ENCODE assay signal across 41 cellular contexts in genomic region chr18:850960-851359, GRCh38. TPM values are rescaled to one million over a fixed set of nuclear protein-coding genes. Genes with fewer than 3 reads are reported as not detected.
"Had no signal": no experiment of that assay in that cellular context is flagged by ENCODE, and none has a peak within 500 bp of the region (broad histone marks: within the 10 kb centered on the region; RNA-seq: fewer than 3 reads in every experiment).

No MANE protein-coding gene starts in this region.

- H3K4me1 ChIP-seq: adrenal gland, ascending aorta, body of pancreas, breast epithelium had no signal

- FAIRE-seq: astrocyte, bronchial epithelial cell had no signal

- H3K4me1 Mint-ChIP-seq: activated naive CD4-positive, alpha-beta T cell treated with anti-CD3 and anti-CD28 coated beads, Interleukin-2, amount 10 ng/mL, durations not matched to agents 7 days and 5 days; activated naive CD4-positive, alpha-beta T cell treated with anti-CD3 and anti-CD28 coated beads, Interleukin-2, amount 50 U/mL, for 24 hours; activated naive CD8-positive, alpha-beta T cell treated with anti-CD3 and anti-CD28 coated beads for 36 hours; activated naive CD8-positive, alpha-beta T cell treated with anti-CD3 and anti-CD28 coated beads, Interleukin-2, amount 10 ng/mL, durations not matched to agents 7 days and 5 days; activated naive CD8-positive, alpha-beta T cell treated with anti-CD3 and anti-CD28 coated beads, Interleukin-2, amount 50 U/mL, for 24 hours; activated T-helper 17 cell treated with anti-CD3 and anti-CD28 coated beads, Interleukin-2, amount 50 U/mL, for 72 hours; brain; central memory CD8-positive, alpha-beta T cell had no signal

- H3K27me3 Mint-ChIP-seq: activated naive CD8-positive, alpha-beta T cell treated with anti-CD3 and anti-CD28 coated beads, Interleukin-2, amount 10 ng/mL, durations not matched to agents 7 days and 5 days had no signal

- H3K36me3 ChIP-seq: adrenal gland, ascending aorta, brain microvascular endothelial cell, breast epithelium, cardiac muscle cell had no signal

- DNase-seq: activated effector memory CD4-positive, alpha-beta T cell treated with anti-CD3 and anti-CD28 coated beads, Interleukin-2, amount 50 U/mL, for 16 hours; activated effector memory CD4-positive, alpha-beta T cell treated with Interleukin-2 at 50 U/mL for 16 hours; activated gamma-delta T cell; activated gamma-delta T cell treated with Interleukin-2 at 50 U/mL for 16 hours; activated naive CD4-positive, alpha-beta T cell; activated naive CD4-positive, alpha-beta T cell treated with anti-CD3 and anti-CD28 coated beads for 36 hours; activated naive CD4-positive, alpha-beta T cell treated with anti-CD3 and anti-CD28 coated beads, Interleukin-2, amount 10 ng/mL, durations not matched to agents 7 days and 5 days; activated naive CD4-positive, alpha-beta T cell treated with anti-CD3 and anti-CD28 coated beads, Interleukin-2, amount 50 U/mL, for 16 hours; activated naive CD4-positive, alpha-beta T cell treated with Interleukin-2 at 50 U/mL for 16 hours; activated naive CD8-positive, alpha-beta T cell treated with anti-CD3 and anti-CD28 coated beads for 36 hours; activated naive CD8-positive, alpha-beta T cell treated with anti-CD3 and anti-CD28 coated beads, Interleukin-2, amount 10 ng/mL, durations not matched to agents 7 days and 5 days; activated naive CD8-positive, alpha-beta T cell treated with anti-CD3 and anti-CD28 coated beads, Interleukin-2, amount 50 U/mL, for 24 hours; activated T-cell treated with anti-CD3 and anti-CD28 coated beads, Interleukin-2, amount 50 U/mL, for 1 hour; activated T-cell treated with anti-CD3 and anti-CD28 coated beads, Interleukin-2, amount 50 U/mL, for 24 hours; activated T-cell treated with anti-CD3 and anti-CD28 coated beads, Interleukin-2, amount 50 U/mL, for 4 hours; activated T-cell treated with anti-CD3 and anti-CD28 coated beads, Interleukin-2, amount 50 U/mL, for 48 hours; activated T-cell treated with anti-CD3 and anti-CD28 coated beads, Interleukin-2, amount 50 U/mL, for 72 hours; adrenal gland; amniotic stem cell; amygdala; anterior cingulate cortex; aorta; body of pancreas; brain microvascular endothelial cell; caudate nucleus; central memory CD4-positive, alpha-beta T cell; cerebellar nuclear complex had no signal

- H3K9me3 Mint-ChIP-seq: activated naive CD4-positive, alpha-beta T cell treated with anti-CD3 and anti-CD28 coated beads for 36 hours; activated naive CD4-positive, alpha-beta T cell treated with anti-CD3 and anti-CD28 coated beads, Interleukin-2, amount 10 ng/mL, durations not matched to agents 7 days and 5 days; activated naive CD4-positive, alpha-beta T cell treated with anti-CD3 and anti-CD28 coated beads, Interleukin-2, amount 50 U/mL, for 24 hours; activated naive CD4-positive, alpha-beta T cell treated with anti-CD3 and anti-CD28 coated beads, Interleukin-2, amount 50 U/mL, for 72 hours; activated naive CD8-positive, alpha-beta T cell treated with anti-CD3 and anti-CD28 coated beads for 36 hours; activated naive CD8-positive, alpha-beta T cell treated with anti-CD3 and anti-CD28 coated beads, Interleukin-2, amount 10 ng/mL, durations not matched to agents 7 days and 5 days; activated naive CD8-positive, alpha-beta T cell treated with anti-CD3 and anti-CD28 coated beads, Interleukin-2, amount 50 U/mL, for 24 hours; activated T-cell treated with anti-CD3 and anti-CD28 coated beads, Interleukin-2, amount 50 U/mL, for 24 hours; activated T-cell treated with anti-CD3 and anti-CD28 coated beads, Interleukin-2, amount 50 U/mL, for 4 hours; activated T-cell treated with anti-CD3 and anti-CD28 coated beads, Interleukin-2, amount 50 U/mL, for 72 hours; activated T-helper 1 cell treated with anti-CD3 and anti-CD28 coated beads, Interleukin-12 subunit alpha, Interleukin-12 subunit beta, Interleukin-2, Interleukin-4 antibody, amounts not matched to agents 30 ng/mL and 10 ng/mL and 1 ng/mL, durations not matched to agents 14 hours and 24 hours and 36 hours; activated T-helper 17 cell treated with anti-CD3 and anti-CD28 coated beads, Interleukin-2, amount 50 U/mL, for 72 hours; activated T-helper 2 cell treated with anti-CD3 and anti-CD28 coated beads, Interferon-gamma antibody, Interleukin-2, Interleukin-4, amounts not matched to agents 10 μg/mL and 5 μg/mL and 100 μg/mL, durations not matched to agents 14 hours and 24 hours and 36 hours; central memory CD8-positive, alpha-beta T cell had no signal

- H3K27me3 ChIP-seq: ascending aorta, body of pancreas, brain microvascular endothelial cell, breast epithelium, cardiac muscle cell had no signal

- H3K27ac ChIP-seq: adrenal gland, ascending aorta, body of pancreas, brain microvascular endothelial cell, breast epithelium, cardiac muscle cell had no signal

- H3K36me3 Mint-ChIP-seq: activated naive CD4-positive, alpha-beta T cell treated with anti-CD3 and anti-CD28 coated beads, Interleukin-2, amount 10 ng/mL, durations not matched to agents 7 days and 5 days; activated naive CD4-positive, alpha-beta T cell treated with anti-CD3 and anti-CD28 coated beads, Interleukin-2, amount 50 U/mL, for 24 hours; activated naive CD4-positive, alpha-beta T cell treated with anti-CD3 and anti-CD28 coated beads, Interleukin-2, amount 50 U/mL, for 72 hours; activated naive CD8-positive, alpha-beta T cell; activated naive CD8-positive, alpha-beta T cell treated with anti-CD3 and anti-CD28 coated beads for 36 hours; activated naive CD8-positive, alpha-beta T cell treated with anti-CD3 and anti-CD28 coated beads, Interleukin-2, amount 10 ng/mL, durations not matched to agents 7 days and 5 days; brain had no signal

- H3K27ac Mint-ChIP-seq: activated naive CD4-positive, alpha-beta T cell treated with anti-CD3 and anti-CD28 coated beads for 36 hours; activated naive CD4-positive, alpha-beta T cell treated with anti-CD3 and anti-CD28 coated beads, Interleukin-2, amount 10 ng/mL, durations not matched to agents 7 days and 5 days; activated naive CD4-positive, alpha-beta T cell treated with anti-CD3 and anti-CD28 coated beads, Interleukin-2, amount 50 U/mL, for 24 hours; activated naive CD4-positive, alpha-beta T cell treated with anti-CD3 and anti-CD28 coated beads, Interleukin-2, amount 50 U/mL, for 72 hours; activated naive CD8-positive, alpha-beta T cell; activated naive CD8-positive, alpha-beta T cell treated with anti-CD3 and anti-CD28 coated beads for 36 hours; activated naive CD8-positive, alpha-beta T cell treated with anti-CD3 and anti-CD28 coated beads, Interleukin-2, amount 10 ng/mL, durations not matched to agents 7 days and 5 days; activated naive CD8-positive, alpha-beta T cell treated with anti-CD3 and anti-CD28 coated beads, Interleukin-2, amount 50 U/mL, for 24 hours; activated T-cell treated with anti-CD3 and anti-CD28 coated beads, Interleukin-2, amount 50 U/mL, for 24 hours; activated T-cell treated with anti-CD3 and anti-CD28 coated beads, Interleukin-2, amount 50 U/mL, for 72 hours; activated T-helper 1 cell treated with anti-CD3 and anti-CD28 coated beads, Interleukin-12 subunit alpha, Interleukin-12 subunit beta, Interleukin-2, Interleukin-4 antibody, amounts not matched to agents 30 ng/mL and 10 ng/mL and 1 ng/mL, durations not matched to agents 14 hours and 24 hours and 36 hours; activated T-helper 17 cell treated with anti-CD3 and anti-CD28 coated beads, Interleukin-2, amount 50 U/mL, for 72 hours; activated T-helper 2 cell treated with anti-CD3 and anti-CD28 coated beads, Interferon-gamma antibody, Interleukin-2, Interleukin-4, amounts not matched to agents 10 μg/mL and 5 μg/mL and 100 μg/mL, durations not matched to agents 14 hours and 24 hours and 36 hours; brain had no signal

- ATAC-seq: activated naive CD4-positive, alpha-beta T cell treated with anti-CD3 and anti-CD28 coated beads, Interleukin-2, amount 50 U/mL, for 72 hours; activated naive CD8-positive, alpha-beta T cell treated with anti-CD3 and anti-CD28 coated beads, Interleukin-2, amount 50 U/mL, for 24 hours; activated T-cell treated with anti-CD3 and anti-CD28 coated beads, Interleukin-2, amount 50 U/mL, for 4 hours; activated T-cell treated with anti-CD3 and anti-CD28 coated beads, Interleukin-2, amount 50 U/mL, for 72 hours; activated T-helper 17 cell treated with anti-CD3 and anti-CD28 coated beads, Interleukin-2, amount 50 U/mL, for 72 hours; body of pancreas had no signal

- H3K9me3 ChIP-seq: adrenal gland, ascending aorta, body of pancreas, breast epithelium had no signal

- H3K4me3 Mint-ChIP-seq: activated naive CD4-positive, alpha-beta T cell treated with anti-CD3 and anti-CD28 coated beads for 36 hours; activated naive CD4-positive, alpha-beta T cell treated with anti-CD3 and anti-CD28 coated beads, Interleukin-2, amount 10 ng/mL, durations not matched to agents 7 days and 5 days; activated naive CD4-positive, alpha-beta T cell treated with anti-CD3 and anti-CD28 coated beads, Interleukin-2, amount 50 U/mL, for 24 hours; activated naive CD8-positive, alpha-beta T cell; activated naive CD8-positive, alpha-beta T cell treated with anti-CD3 and anti-CD28 coated beads for 36 hours; activated naive CD8-positive, alpha-beta T cell treated with anti-CD3 and anti-CD28 coated beads, Interleukin-2, amount 10 ng/mL, durations not matched to agents 7 days and 5 days; activated naive CD8-positive, alpha-beta T cell treated with anti-CD3 and anti-CD28 coated beads, Interleukin-2, amount 50 U/mL, for 24 hours; activated T-cell treated with anti-CD3 and anti-CD28 coated beads, Interleukin-2, amount 50 U/mL, for 24 hours; activated T-cell treated with anti-CD3 and anti-CD28 coated beads, Interleukin-2, amount 50 U/mL, for 4 hours; activated T-cell treated with anti-CD3 and anti-CD28 coated beads, Interleukin-2, amount 50 U/mL, for 72 hours; activated T-helper 1 cell treated with anti-CD3 and anti-CD28 coated beads, Interleukin-12 subunit alpha, Interleukin-12 subunit beta, Interleukin-2, Interleukin-4 antibody, amounts not matched to agents 30 ng/mL and 10 ng/mL and 1 ng/mL, durations not matched to agents 14 hours and 24 hours and 36 hours; activated T-helper 17 cell treated with anti-CD3 and anti-CD28 coated beads, Interleukin-2, amount 50 U/mL, for 72 hours; brain; central memory CD8-positive, alpha-beta T cell had no signal

- H3K4me3 ChIP-seq: adrenal gland, ascending aorta, body of pancreas, breast epithelium, cardiac muscle cell had no signal

RNA-seq across cellular contexts. Expression of gene ADCYAP1, which starts 53.7 kb away (rescaled TPM):
- total RNA-seq: activated naive CD4-positive, alpha-beta T cell treated with anti-CD3 and anti-CD28 coated beads for 36 hours; activated naive CD4-positive, alpha-beta T cell treated with anti-CD3 and anti-CD28 coated beads, Interleukin-2, amount 50 U/mL, for 72 hours; activated naive CD8-positive, alpha-beta T cell treated with anti-CD3 and anti-CD28 coated beads for 36 hours; activated naive CD8-positive, alpha-beta T cell treated with anti-CD3 and anti-CD28 coated beads, Interleukin-2, amount 10 ng/mL, durations not matched to agents 7 days and 5 days; activated T-cell treated with anti-CD3 and anti-CD28 coated beads, Interleukin-2, amount 50 U/mL, for 4 hours; activated T-cell treated with anti-CD3 and anti-CD28 coated beads, Interleukin-2, amount 50 U/mL, for 72 hours; activated T-helper 1 cell treated with anti-CD3 and anti-CD28 coated beads, Interleukin-12 subunit alpha, Interleukin-12 subunit beta, Interleukin-2, Interleukin-4 antibody, amounts not matched to agents 30 ng/mL and 10 ng/mL and 1 ng/mL, durations not matched to agents 14 hours and 24 hours and 36 hours; activated T-helper 17 cell treated with anti-CD3 and anti-CD28 coated beads, Interleukin-2, amount 50 U/mL, for 72 hours; activated T-helper 2 cell treated with anti-CD3 and anti-CD28 coated beads, Interferon-gamma antibody, Interleukin-2, Interleukin-4, amounts not matched to agents 10 μg/mL and 5 μg/mL and 100 μg/mL, durations not matched to agents 14 hours and 24 hours and 36 hours; ascending aorta; astrocyte; bronchial epithelial cell; cardiac muscle cell; chondrocyte had no signal
- polyA plus RNA-seq: aorta, cardiac muscle cell had no signal
